8 cellular contexts compared by ENCODE assay signal in genomic region chr1:88683516-88683847, GRCh38. TPM values are rescaled to one million over a fixed set of nuclear protein-coding genes. Genes with fewer than 3 reads are reported as not detected.
DNase-seq lines count a peak whose midpoint lies in the region; FAIRE-seq and TF ChIP-seq lines count a peak whose summit lies in the region.

No MANE protein-coding gene starts in this region.

- H3K36me3 ChIP-seq in endothelial cell of umbilical vein (ENCODE audit: control insufficient read depth in 2 of 2, extremely low read depth in 1 of 2, insufficient read depth in 2 of 2, low read length in 2 of 2): no peaks in the 10 kb centered on the region
- H3K36me3 ChIP-seq in subcutaneous abdominal adipose tissue (ENCODE audit: control insufficient read depth in 5 of 5, insufficient read depth in 5 of 5, low read length in 5 of 5): no peaks in the 10 kb centered on the region

- no peak overlapping the region for H3K4ac ChIP-seq in H9 (ENCODE audit: low read depth, low read length)

- TF ChIP-seq CTCF in H9 (conservative IDR thresholded peaks at IDR 0.05): no peak
- TF ChIP-seq CTCF in NB4 (IDR thresholded peaks at IDR 0.05; ENCODE audit: low read depth, low read length): no peak
- TF ChIP-seq CTCF in endothelial cell of umbilical vein (IDR thresholded peaks at IDR 0.05; ENCODE audit: extremely low read depth in 1 of 2, insufficient read depth in 1 of 2, low read depth in 1 of 2, low read length in 2 of 2): no peak
- no peak for TF ChIP-seq CTCF in nephron progenitor cell (IDR thresholded peaks at IDR 0.05)

- TF ChIP-seq POLR2A in NB4 (IDR thresholded peaks at IDR 0.05; ENCODE audit: extremely low read depth, insufficient read length): no peak
- no peak for TF ChIP-seq POLR2A in endothelial cell of umbilical vein (IDR thresholded peaks at IDR 0.05; ENCODE audit: low read depth, low read length)

- FAIRE-seq in endothelial cell of umbilical vein (lab: Jason Lieb, UNC): no peak

- H3K4me3 Mint-ChIP-seq in H9 (peak overlapping the region; percentile 82 to 94), nephron progenitor cell (peak overlapping the region; percentile 97)

- BruUV-seq in endothelial cell of umbilical vein (replicated peaks; lab: Mats Ljungman, UMichigan): TSS peak; percentile 88

- H4K91ac ChIP-seq in H9 (ENCODE audit: insufficient read length, low read depth, low read length): no peak overlapping the region

- H3K23me2 ChIP-seq in H9 (ENCODE audit: insufficient read length, low read depth, low read length, poor library complexity, severe bottlenecking): no peaks in the 10 kb centered on the region

- no peak overlapping the region for H3K23ac ChIP-seq in H9 (ENCODE audit: insufficient read length, low read depth, low read length)

- no peak overlapping the region for H4K5ac ChIP-seq in H9 (ENCODE audit: insufficient read length, low read depth, low read length)

- H3K79me1 ChIP-seq in H9 (ENCODE audit: insufficient read depth, low read depth, low read length, poor library complexity, severe bottlenecking): no peaks in the 10 kb centered on the region

- H3K4me1 Mint-ChIP-seq in H9: peaks cover 8 to 15% of the 10 kb centered on the region in 2 experiments
- H3K4me1 Mint-ChIP-seq in nephron progenitor cell: peaks cover 29% of the 10 kb centered on the region

- H3K27me3 Mint-ChIP-seq in H9 (ENCODE audit: low read depth) (no peaks in the 10 kb centered on the region), nephron progenitor cell (ENCODE audit: low read depth, poor library complexity) (peaks cover 6% of the 10 kb centered on the region)

- H3K9ac ChIP-seq in H9 (ENCODE audit: extremely low read depth, insufficient read length, low read length) (peak overlapping the region; percentile 71), endothelial cell of umbilical vein (replicated peaks; ENCODE audit: extremely low read depth, insufficient read depth, low read length) (peak overlapping the region; percentile 80), subcutaneous abdominal adipose tissue (ENCODE audit: low read length in 5 of 5) (peak overlapping the region; percentile 84 to 96 (median 90))

- H3K27me3 ChIP-seq in H9 (ENCODE audit: insufficient read depth, low read length) (no peaks in the 10 kb centered on the region), endothelial cell of umbilical vein (ENCODE audit: control insufficient read depth in 2 of 2, insufficient read depth in 2 of 2, low read length in 2 of 2) (no peaks in the 10 kb centered on the region), subcutaneous abdominal adipose tissue (ENCODE audit: control insufficient read depth in 5 of 5, insufficient read depth in 4 of 5, low read length in 5 of 5) (no peaks in the 10 kb centered on the region)

- DNase-seq in GDM1 (lab: John Stamatoyannopoulos, UW) (peak; percentile 54), H9 (no peak), NB4 (ENCODE audit: low read depth) (peak; percentile 85), endothelial cell of umbilical vein (ENCODE audit: low read depth, low spot score) (no peak), nephron progenitor cell (peak; percentile 57)
- DNase-seq in activated CD8-positive, alpha-beta memory T cell treated with anti-CD3 and anti-CD28 coated beads for 24 hours: peak; percentile 79
- no peak for DNase-seq in central memory CD4-positive, alpha-beta T cell

- no peak overlapping the region for H3K14ac ChIP-seq in H9 (ENCODE audit: insufficient read depth, low read length)

- H3K4me3 ChIP-seq in NB4 (ENCODE audit: low read depth, low read length) (peak overlapping the region; percentile 75), endothelial cell of umbilical vein (replicated peaks in 1 of 3; ENCODE audit: insufficient read depth in 1 of 3, low read depth in 1 of 3, low read length in 3 of 3) (peak overlapping the region; percentile 56 to 98 (median 74)), subcutaneous abdominal adipose tissue (ENCODE audit: low read depth in 1 of 5, low read length in 5 of 5) (peak overlapping the region; percentile 74 to 99 (median 90))

- dilution Hi-C loops in endothelial cell of umbilical vein (cut with MboI; ENCODE audit: extremely low pct_ligation_motif_present, low sequenced_read_pairs): no loop called here

- H2BK5ac ChIP-seq in H9 (ENCODE audit: insufficient read length, low read length): no peak overlapping the region

- H3K9me1 ChIP-seq in endothelial cell of umbilical vein (replicated peaks; ENCODE audit: control insufficient read depth, extremely low read depth, insufficient read depth, low read length): no peaks in the 10 kb centered on the region

- POLR2A ChIA-PET in endothelial cell of umbilical vein (lab: Charles Lee): interaction anchor here (0.6 to 1.5 kb wide), 3 partner anchors 203 to 1040 kb away, joined by 3 read pairs; no protein-coding TSS in a partner anchor

- H3K36me3 Mint-ChIP-seq in H9 (ENCODE audit: insufficient read depth in 1 of 3, low read depth in 3 of 3) (peaks cover 0 to 2% (median 0%) of the 10 kb centered on the region in 3 experiments; a peak in 1 of 7 replicates), nephron progenitor cell (ENCODE audit: low read depth) (peaks cover 3% of the 10 kb centered on the region)

- H3K27ac ChIP-seq in H9 (ENCODE audit: insufficient read length, low read depth, low read length): peak overlapping the region; percentile 77
- peak overlapping the region; percentile 64 for H3K27ac ChIP-seq in endothelial cell of umbilical vein (ENCODE audit: insufficient read depth, low read depth, low read length)
- H3K27ac ChIP-seq in subcutaneous abdominal adipose tissue (ENCODE audit: low read depth, low read length): peak overlapping the region; percentile 97

- H2BK15ac ChIP-seq in H9 (ENCODE audit: low read depth, low read length): no peak overlapping the region

- no peak overlapping the region for H4K8ac ChIP-seq in H9 (replicated peaks; ENCODE audit: insufficient read length, low read depth, low read length)

- H3K56ac ChIP-seq in H9 (ENCODE audit: insufficient read length, low read depth, low read length): no peak overlapping the region

- H3K27ac Mint-ChIP-seq in H9 (peak overlapping the region; percentile 99 to 100 (median 99)), nephron progenitor cell (peak overlapping the region; percentile 98)

- no peak overlapping the region for H2AFZ ChIP-seq in H9 (ENCODE audit: low read length)
- peak overlapping the region; percentile 72 for H2AFZ ChIP-seq in endothelial cell of umbilical vein (ENCODE audit: low read depth, low read length)

- H3K79me2 ChIP-seq in H9 (ENCODE audit: insufficient read depth, low read length): peaks cover 10% of the 10 kb centered on the region; the same call in 1 of the 2 replicates
- peaks cover 41% of the 10 kb centered on the region for H3K79me2 ChIP-seq in endothelial cell of umbilical vein (ENCODE audit: control insufficient read depth, insufficient read depth, low read length)

- no peaks in the 10 kb centered on the region for H3K4me1 ChIP-seq in H9 (ENCODE audit: insufficient read depth, low read length)
- H3K4me1 ChIP-seq in endothelial cell of umbilical vein (ENCODE audit: control insufficient read depth, extremely low read depth, insufficient read depth, low read length): peaks cover 33% of the 10 kb centered on the region
- H3K4me1 ChIP-seq in subcutaneous abdominal adipose tissue (ENCODE audit: control insufficient read depth in 5 of 5, insufficient read depth in 5 of 5, low read length in 5 of 5): peaks cover 0 to 41% (median 38%) of the 10 kb centered on the region in 5 donors

- H3K4me2 ChIP-seq in H9 (ENCODE audit: insufficient read depth, insufficient read length, low read length) (peak overlapping the region; percentile 61), endothelial cell of umbilical vein (ENCODE audit: insufficient read depth, low read length) (peak overlapping the region; percentile 99)

- H4K20me1 ChIP-seq in H9 (ENCODE audit: control insufficient read depth, insufficient read depth, insufficient read length): no peaks in the 10 kb centered on the region
- no peaks in the 10 kb centered on the region for H4K20me1 ChIP-seq in endothelial cell of umbilical vein (replicated peaks; ENCODE audit: control insufficient read depth, extremely low read depth, insufficient read depth, low read length)

- no peak overlapping the region for H2BK20ac ChIP-seq in H9 (ENCODE audit: low read depth, low read length, poor library complexity, severe bottlenecking)

- no peak overlapping the region for H2BK12ac ChIP-seq in H9 (ENCODE audit: insufficient read length, low read depth, low read length)

- no CpG with 5 or more reads among the region's 8 CpGs for WGBS in H9 (ENCODE audit: extremely low coverage, insufficient read length, low lambda C conversion rate)

- intact Hi-C loops in endothelial cell of umbilical vein (cut with micrococcal nuclease): loop anchor here (10.0 kb wide), 1 partner anchor 1769 kb away; the partner anchor contains the start of genes HS2ST1 and SELENOF

- H3K9me3 Mint-ChIP-seq in H9 (peaks cover 0 to 2% of the 10 kb centered on the region in 2 experiments; a peak in 1 of 5 replicates), nephron progenitor cell (no peaks in the 10 kb centered on the region)

- no peak overlapping the region for H3K18ac ChIP-seq in H9 (ENCODE audit: insufficient read length, low read depth, low read length)

- H2AK5ac ChIP-seq in H9 (ENCODE audit: insufficient read length, low read length): no peak overlapping the region

- CTCF ChIA-PET in endothelial cell of umbilical vein (lab: Charles Lee): interaction anchor here (3.5 to 3.6 kb wide), 2 partner anchors 14 to 27 kb away, joined by 21 to 66 read pairs; no protein-coding TSS in a partner anchor

- no peak overlapping the region for H2BK120ac ChIP-seq in H9 (ENCODE audit: low read depth, low read length, poor library complexity, severe bottlenecking)

- H3T11ph ChIP-seq in H9 (ENCODE audit: low read length): no peak overlapping the region

- H3K9me3 ChIP-seq in H9 (ENCODE audit: control insufficient read depth, low read depth, low read length) (no peaks in the 10 kb centered on the region), endothelial cell of umbilical vein (replicated peaks; ENCODE audit: control insufficient read depth, insufficient read depth, low read length) (no peaks in the 10 kb centered on the region), subcutaneous abdominal adipose tissue (ENCODE audit: control insufficient read depth in 5 of 5, low read length in 5 of 5) (no peaks in the 10 kb centered on the region)

RNA-seq across cellular contexts. Expression of gene PKN2, which starts 0.6 kb away (rescaled TPM):
- total RNA-seq in H9 (2021): 32.0 and 32.5 TPM in 2 replicates
- total RNA-seq in endothelial cell of umbilical vein: 47.3 and 49.1 TPM in 2 replicates
- 8.5 and 11.5 TPM in 2 replicates for polyA plus RNA-seq in endothelial cell of umbilical vein
- polyA plus RNA-seq in endothelial cell of umbilical vein (2011; cell fraction: cytosol; rRNA removed): 8.9 and 9.0 TPM in 2 replicates
- 54.0 and 81.2 TPM in 2 replicates for polyA plus RNA-seq in endothelial cell of umbilical vein (2011; cell fraction: nucleus; rRNA removed)
- 24.9 and 31.8 TPM in 2 replicates for polyA plus RNA-seq in endothelial cell of umbilical vein (2012)
- polyA minus RNA-seq in endothelial cell of umbilical vein: 19.7 and 27.8 TPM in 2 replicates
- polyA minus RNA-seq in endothelial cell of umbilical vein (2011; cell fraction: cytosol; rRNA and poly(A)+ RNA removed): 43.3 TPM
- 57.7 and 71.3 TPM in 2 replicates for polyA minus RNA-seq in endothelial cell of umbilical vein (2011; cell fraction: nucleus; rRNA and poly(A)+ RNA removed)

Comparison
In these comparisons a context has a peak if more than half of its experiments do, and no peak if none do; other contexts are left out.
1. DNase-seq: peak in GDM1 (single experiment), NB4 (single experiment), activated CD8-positive, alpha-beta memory T cell treated with anti-CD3 and anti-CD28 coated beads for 24 hours (single experiment) and nephron progenitor cell (single experiment); none in H9 (single experiment), endothelial cell of umbilical vein (single experiment) and central memory CD4-positive, alpha-beta T cell (single experiment).
2. Peak in every context shown above with its lines, with median percentiles within 50 percentile points of each other: H3K27ac ChIP-seq, H3K9ac ChIP-seq and H3K4me3 ChIP-seq.